ENCODE assay signal across 1 cellular context in the genomic region with DNA sequence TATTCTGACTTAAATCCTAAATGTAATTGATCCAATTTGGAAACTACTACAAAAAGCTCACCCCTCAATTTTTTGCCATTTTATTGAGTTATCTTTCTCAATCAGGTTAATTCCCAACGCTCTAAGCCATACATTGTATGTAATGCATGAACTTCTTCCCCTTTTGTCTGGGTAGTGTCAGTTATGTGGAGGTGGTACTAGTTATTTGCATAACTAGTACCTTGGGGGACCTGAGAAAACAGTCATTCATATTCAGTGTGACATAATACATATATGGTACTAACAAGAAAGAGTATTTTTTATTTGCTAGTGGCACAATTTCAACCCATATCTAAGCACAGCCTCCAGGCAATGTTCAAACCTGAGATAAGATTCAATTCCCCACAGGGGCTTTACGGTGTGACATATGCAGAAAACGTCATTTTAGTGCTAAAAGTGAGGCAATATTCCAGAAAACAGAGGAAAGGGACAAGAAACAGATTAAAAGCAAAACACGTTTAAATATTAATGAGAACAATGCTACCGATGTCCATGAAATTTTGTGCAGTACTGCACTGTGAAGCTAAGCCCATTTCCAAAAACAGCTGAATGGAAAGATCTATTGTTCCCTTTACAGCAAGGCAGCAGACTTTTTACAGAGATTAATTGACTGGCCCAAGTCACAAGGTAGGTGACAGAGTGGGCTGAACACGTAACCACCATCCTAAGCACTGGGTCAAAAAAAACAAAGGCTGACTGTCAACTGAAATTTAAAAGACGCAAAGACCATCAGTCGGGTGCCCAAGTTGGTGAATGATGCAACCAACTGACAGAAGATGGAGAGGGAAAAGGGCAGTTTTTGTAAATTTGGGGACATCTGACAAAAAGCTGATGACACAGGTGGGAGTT.
TF ChIP-seq lines count a peak whose summit lies in the region.

No MANE protein-coding gene starts in this region.

TF ChIP-seq in K562, 482 proteins besides CTCF, POLR2A, EP300 and RAD21 (continued from another document and continues in another):
- TF ChIP-seq, protein P1, sequence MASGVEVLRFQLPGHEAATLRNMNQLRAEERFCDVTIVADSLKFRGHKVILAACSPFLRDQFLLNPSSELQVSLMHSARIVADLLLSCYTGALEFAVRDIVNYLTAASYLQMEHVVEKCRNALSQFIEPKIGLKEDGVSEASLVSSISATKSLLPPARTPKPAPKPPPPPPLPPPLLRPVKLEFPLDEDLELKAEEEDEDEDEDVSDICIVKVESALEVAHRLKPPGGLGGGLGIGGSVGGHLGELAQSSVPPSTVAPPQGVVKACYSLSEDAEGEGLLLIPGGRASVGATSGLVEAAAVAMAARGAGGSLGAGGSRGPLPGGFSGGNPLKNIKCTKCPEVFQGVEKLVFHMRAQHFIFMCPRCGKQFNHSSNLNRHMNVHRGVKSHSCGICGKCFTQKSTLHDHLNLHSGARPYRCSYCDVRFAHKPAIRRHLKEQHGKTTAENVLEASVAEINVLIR (CRISPR knock-in tag; IDR thresholded peaks at IDR 0.05): no peak
- TF ChIP-seq MCM2 (IDR thresholded peaks at IDR 0.05; ENCODE audit: low read depth) (no peak), ARNT (IDR thresholded peaks at IDR 0.05) (peak in 1 of 2 experiments; percentile 63; a peak in 1 of 4 replicates), GATAD2A (IDR thresholded peaks at IDR 0.05) (peak; percentile 55; the same call in 1 of the 2 replicates), SP2 (IDR thresholded peaks at IDR 0.05; ENCODE audit: extremely low read depth, low read depth, low read length, poor library complexity, severe bottlenecking) (no peak), CAMTA2 (CRISPR knock-in tag; conservative IDR thresholded peaks at IDR 0.05) (no peak), RBM25 (IDR thresholded peaks at IDR 0.05; ENCODE audit: low read depth, low read length, severe bottlenecking) (no peak), SMAD2 (IDR thresholded peaks at IDR 0.05; ENCODE audit: low read depth, low read length) (no peak), KLF6 (CRISPR knock-in tag; IDR thresholded peaks at IDR 0.05; ENCODE audit: borderline replicate concordance) (peak; percentile 18; the same call in 1 of the 2 replicates), ZNF436 (CRISPR knock-in tag; IDR thresholded peaks at IDR 0.05) (0 out of 2 replicates have a peak, but pooled peaks have one; percentile 54), SAP30 (IDR thresholded peaks at IDR 0.05; ENCODE audit: borderline replicate concordance, insufficient read depth, low read depth, low read length, poor library complexity, severe bottlenecking) (no peak), GATA2 (CRISPR knock-in tag; IDR thresholded peaks at IDR 0.05) (no peak; the same call in 1 of the 2 replicates), THRB (CRISPR knock-in tag; conservative IDR thresholded peaks at IDR 0.05) (no peak), ZNF133 (CRISPR knock-in tag; IDR thresholded peaks at IDR 0.05) (no peak), C11orf30 (IDR thresholded peaks at IDR 0.05; ENCODE audit: low read depth) (no peak), PTTG1 (tag; IDR thresholded peaks at IDR 0.05; ENCODE audit: low read depth) (no peak), DDX20 (tag; IDR thresholded peaks at IDR 0.05; ENCODE audit: low read depth) (no peak; the same call in 1 of the 2 replicates), OTX1 (CRISPR knock-in tag; IDR thresholded peaks at IDR 0.05) (0 out of 2 replicates have a peak, but pooled peaks have one; percentile 6), KDM1A (IDR thresholded peaks at IDR 0.05) (no peak), PPARD (CRISPR knock-in tag; IDR thresholded peaks at IDR 0.05) (no peak), EHMT2 (IDR thresholded peaks at IDR 0.05) (no peak), KDM2B (CRISPR knock-in tag; IDR thresholded peaks at IDR 0.05) (no peak), HOXB6 (CRISPR knock-in tag; IDR thresholded peaks at IDR 0.05; ENCODE audit: borderline replicate concordance) (no peak), PYGO2 (tag; IDR thresholded peaks at IDR 0.05) (peak; percentile 54; the same call in 1 of the 2 replicates), ZNF124 (CRISPR knock-in tag; IDR thresholded peaks at IDR 0.05) (no peak), SIRT6 (IDR thresholded peaks at IDR 0.05; ENCODE audit: low read depth, low read length) (no peak), RBM15 (IDR thresholded peaks at IDR 0.05; ENCODE audit: insufficient read depth, low read length) (no peak), DACH1 (IDR thresholded peaks at IDR 0.05; ENCODE audit: partially characterized antibody) (peak; percentile 18), MTA3 (IDR thresholded peaks at IDR 0.05; ENCODE audit: borderline replicate concordance) (no peak), NR1H2 (CRISPR knock-in tag; IDR thresholded peaks at IDR 0.05) (no peak), ZFP1 (CRISPR knock-in tag; IDR thresholded peaks at IDR 0.05) (no peak), PML (IDR thresholded peaks at IDR 0.05; ENCODE audit: low read length) (peak; percentile 26), ARID1B (IDR thresholded peaks at IDR 0.05) (peak; percentile 5), ZKSCAN3 (CRISPR knock-in tag; IDR thresholded peaks at IDR 0.05) (no peak), ZNF232 (CRISPR knock-in tag; IDR thresholded peaks at IDR 0.05) (no peak), STAT5A (IDR thresholded peaks at IDR 0.05; ENCODE audit: borderline replicate concordance, low read length) (0 out of 2 replicates have a peak, but pooled peaks have one; percentile 8), ARID3B (CRISPR knock-in tag; IDR thresholded peaks at IDR 0.05; ENCODE audit: borderline replicate concordance) (no peak), RAD51 (IDR thresholded peaks at IDR 0.05; ENCODE audit: borderline replicate concordance, low read depth) (peak; percentile 21; the same call in 1 of the 2 replicates), CHAMP1 (IDR thresholded peaks at IDR 0.05) (no peak), YBX1 (IDR thresholded peaks at IDR 0.05) (no peak), ATF1 (CRISPR knock-in tag; IDR thresholded peaks at IDR 0.05) (no peak), ATF1 (tag; IDR thresholded peaks at IDR 0.05) (peak; percentile 79), SAFB2 (IDR thresholded peaks at IDR 0.05; ENCODE audit: borderline replicate concordance, low read depth, low read length, severe bottlenecking) (no peak), FOSL1 (tag; conservative IDR thresholded peaks at IDR 0.05) (no peak; the same call in 1 of the 2 replicates), RBM34 (IDR thresholded peaks at IDR 0.05; ENCODE audit: borderline replicate concordance, insufficient read depth, low read length) (no peak), POLR3G (IDR thresholded peaks at IDR 0.05; ENCODE audit: extremely low read depth, insufficient read length, insufficient replicate concordance) (no peak), ATF2 (CRISPR knock-in tag; IDR thresholded peaks at IDR 0.05) (no peak), NCOA6 (IDR thresholded peaks at IDR 0.05) (peak; percentile 25; the same call in 1 of the 2 replicates), SIN3B (IDR thresholded peaks at IDR 0.05; ENCODE audit: low read depth) (no peak)
- TF ChIP-seq, protein P2, sequence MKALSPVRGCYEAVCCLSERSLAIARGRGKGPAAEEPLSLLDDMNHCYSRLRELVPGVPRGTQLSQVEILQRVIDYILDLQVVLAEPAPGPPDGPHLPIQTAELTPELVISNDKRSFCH (CRISPR knock-in tag; IDR thresholded peaks at IDR 0.05): no peak
- TF ChIP-seq, protein P2 (tag; IDR thresholded peaks at IDR 0.05): no peak
- TF ChIP-seq, protein P3, sequence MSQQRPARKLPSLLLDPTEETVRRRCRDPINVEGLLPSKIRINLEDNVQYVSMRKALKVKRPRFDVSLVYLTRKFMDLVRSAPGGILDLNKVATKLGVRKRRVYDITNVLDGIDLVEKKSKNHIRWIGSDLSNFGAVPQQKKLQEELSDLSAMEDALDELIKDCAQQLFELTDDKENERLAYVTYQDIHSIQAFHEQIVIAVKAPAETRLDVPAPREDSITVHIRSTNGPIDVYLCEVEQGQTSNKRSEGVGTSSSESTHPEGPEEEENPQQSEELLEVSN (IDR thresholded peaks at IDR 0.05; ENCODE audit: borderline replicate concordance in 1 of 2, extremely low read depth in 1 of 2, insufficient read depth in 1 of 2, insufficient read length in 1 of 2, low read depth in 1 of 2, low read length in 1 of 2, poor library complexity in 1 of 2, severe bottlenecking in 1 of 2): no peak
- TF ChIP-seq, protein P4, sequence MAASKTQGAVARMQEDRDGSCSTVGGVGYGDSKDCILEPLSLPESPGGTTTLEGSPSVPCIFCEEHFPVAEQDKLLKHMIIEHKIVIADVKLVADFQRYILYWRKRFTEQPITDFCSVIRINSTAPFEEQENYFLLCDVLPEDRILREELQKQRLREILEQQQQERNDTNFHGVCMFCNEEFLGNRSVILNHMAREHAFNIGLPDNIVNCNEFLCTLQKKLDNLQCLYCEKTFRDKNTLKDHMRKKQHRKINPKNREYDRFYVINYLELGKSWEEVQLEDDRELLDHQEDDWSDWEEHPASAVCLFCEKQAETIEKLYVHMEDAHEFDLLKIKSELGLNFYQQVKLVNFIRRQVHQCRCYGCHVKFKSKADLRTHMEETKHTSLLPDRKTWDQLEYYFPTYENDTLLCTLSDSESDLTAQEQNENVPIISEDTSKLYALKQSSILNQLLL (CRISPR knock-in tag; IDR thresholded peaks at IDR 0.05; ENCODE audit: borderline replicate concordance): no peak
- TF ChIP-seq, protein P5, sequence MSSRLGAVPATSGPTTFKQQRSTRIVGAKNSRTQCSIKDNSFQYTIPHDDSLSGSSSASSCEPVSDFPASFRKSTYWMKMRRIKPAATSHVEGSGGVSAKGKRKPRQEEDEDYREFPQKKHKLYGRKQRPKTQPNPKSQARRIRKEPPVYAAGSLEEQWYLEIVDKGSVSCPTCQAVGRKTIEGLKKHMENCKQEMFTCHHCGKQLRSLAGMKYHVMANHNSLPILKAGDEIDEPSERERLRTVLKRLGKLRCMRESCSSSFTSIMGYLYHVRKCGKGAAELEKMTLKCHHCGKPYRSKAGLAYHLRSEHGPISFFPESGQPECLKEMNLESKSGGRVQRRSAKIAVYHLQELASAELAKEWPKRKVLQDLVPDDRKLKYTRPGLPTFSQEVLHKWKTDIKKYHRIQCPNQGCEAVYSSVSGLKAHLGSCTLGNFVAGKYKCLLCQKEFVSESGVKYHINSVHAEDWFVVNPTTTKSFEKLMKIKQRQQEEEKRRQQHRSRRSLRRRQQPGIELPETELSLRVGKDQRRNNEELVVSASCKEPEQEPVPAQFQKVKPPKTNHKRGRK (tag; IDR thresholded peaks at IDR 0.05): no peak
- TF ChIP-seq, protein P6, sequence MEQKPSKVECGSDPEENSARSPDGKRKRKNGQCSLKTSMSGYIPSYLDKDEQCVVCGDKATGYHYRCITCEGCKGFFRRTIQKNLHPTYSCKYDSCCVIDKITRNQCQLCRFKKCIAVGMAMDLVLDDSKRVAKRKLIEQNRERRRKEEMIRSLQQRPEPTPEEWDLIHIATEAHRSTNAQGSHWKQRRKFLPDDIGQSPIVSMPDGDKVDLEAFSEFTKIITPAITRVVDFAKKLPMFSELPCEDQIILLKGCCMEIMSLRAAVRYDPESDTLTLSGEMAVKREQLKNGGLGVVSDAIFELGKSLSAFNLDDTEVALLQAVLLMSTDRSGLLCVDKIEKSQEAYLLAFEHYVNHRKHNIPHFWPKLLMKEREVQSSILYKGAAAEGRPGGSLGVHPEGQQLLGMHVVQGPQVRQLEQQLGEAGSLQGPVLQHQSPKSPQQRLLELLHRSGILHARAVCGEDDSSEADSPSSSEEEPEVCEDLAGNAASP (IDR thresholded peaks at IDR 0.05): no peak
